Comparison of ENCODE assay signal across 12 cellular contexts in genomic region chr10:58993480-58994221, GRCh38.
DNase-seq lines count a peak whose midpoint lies in the region; ATAC-seq and TF ChIP-seq lines count a peak whose summit lies in the region.
"Had no signal": no experiment of that assay in that cellular context is flagged by ENCODE, and none has a peak within 500 bp of the region (broad histone marks: within the 10 kb centered on the region; RNA-seq: fewer than 3 reads in every experiment).

No MANE protein-coding gene starts in this region.

- DNase-seq in GM06990 (ENCODE audit: extremely low read depth, insufficient read length) (peak; percentile 46), hepatocyte (ENCODE audit: low spot score) (no peak), NCI-H1092 (lab: John Stamatoyannopoulos, UW) (no peak), NCI-H526 treated with DMSO at 0.1 percent for 48 hours (lab: John Stamatoyannopoulos, UW) (no peak)
- DNase-seq in stimulated activated CD8-positive, alpha-beta memory T cell treated with anti-CD3 and anti-CD28 coated beads, Interleukin-4, amount 100 ng/mL, for 48 hours, result no peak
- no peak for DNase-seq in stimulated activated CD4-positive, alpha-beta T cell treated with anti-CD3 and anti-CD28 coated beads, Interleukin-4, amount 100 ng/mL, for 1 hour
- DNase-seq: activated T-cell treated with anti-CD3 and anti-CD28 coated beads, Interleukin-2, amount 50 U/mL, for 72 hours; glutamatergic neuron; stimulated activated CD4-positive, alpha-beta T cell treated with anti-CD3 and anti-CD28 coated beads, Interleukin-12 subunit alpha, Interleukin-12 subunit beta, amount 100 ng/mL, for 4 hours; stimulated activated naive CD8-positive, alpha-beta T cell treated with anti-CD3 and anti-CD28 coated beads, Interleukin-15, amount 100 ng/mL, for 72 hours had no signal

- peaks cover 8% of the 10 kb centered on the region for H3K4me1 ChIP-seq in hepatocyte (ENCODE audit: insufficient read depth)

- peak overlapping the region; percentile 9 for H3K4me2 ChIP-seq in hepatocyte

- no peaks in the 10 kb centered on the region for H3K27me3 ChIP-seq in GM06990 (replicated peaks; ENCODE audit: control insufficient read depth, insufficient read depth, low read length)
- H3K27me3 ChIP-seq in hepatocyte, result no peaks in the 10 kb centered on the region

- ATAC-seq in GM19438 (IDR thresholded peaks at IDR 0.05; ENCODE audit: low read depth, unreplicated experiment) (peak; percentile 78), HG03066 (IDR thresholded peaks at IDR 0.05; ENCODE audit: low read depth, unreplicated experiment) (peak; percentile 82)
- ATAC-seq: activated T-cell treated with anti-CD3 and anti-CD28 coated beads, Interleukin-2, amount 50 U/mL, for 72 hours; stimulated activated naive CD8-positive, alpha-beta T cell treated with anti-CD3 and anti-CD28 coated beads, Interleukin-15, amount 100 ng/mL, for 72 hours had no signal

- H3K9me2 ChIP-seq in hepatocyte (replicated peaks; ENCODE audit: insufficient read depth), result no peaks in the 10 kb centered on the region

- 74% methylated on average over 7 of the region's 7 CpGs for WGBS in hepatocyte (ENCODE audit: low lambda C conversion rate, missing lambda C conversion rate)

- H3K9me3 ChIP-seq in hepatocyte (ENCODE audit: low read depth), result no peaks in the 10 kb centered on the region

- no peaks in the 10 kb centered on the region for H4K20me1 ChIP-seq in hepatocyte (ENCODE audit: insufficient read depth, poor library complexity, severe bottlenecking)

- TF ChIP-seq CTCF in GM06990 (IDR thresholded peaks at IDR 0.05; ENCODE audit: insufficient read depth, low read length, poor library complexity, severe bottlenecking) (no peak), hepatocyte (IDR thresholded peaks at IDR 0.05; ENCODE audit: poor library complexity) (no peak)

- no peak overlapping the region for H2AFZ ChIP-seq in hepatocyte

- H3K27ac ChIP-seq in hepatocyte, result peak overlapping the region; percentile 44

- H3K79me2 ChIP-seq in hepatocyte, result no peaks in the 10 kb centered on the region

- H3K4me3 ChIP-seq in GM06990 (replicated peaks; ENCODE audit: low read depth, low read length) (no peak overlapping the region), hepatocyte (no peak overlapping the region)

- H3K36me3 ChIP-seq in GM06990 (ENCODE audit: control insufficient read depth, insufficient read depth, low read length) (no peaks in the 10 kb centered on the region), hepatocyte (replicated peaks; ENCODE audit: insufficient read depth, low read depth) (no peaks in the 10 kb centered on the region)
